ENCODE assay signal across 8 cellular contexts in genomic region chr12:2054091-2055018, GRCh38. TPM values are rescaled to one million over a fixed set of nuclear protein-coding genes. Genes with fewer than 3 reads are reported as not detected.
DNase-seq lines count a peak whose midpoint lies in the region; ATAC-seq and TF ChIP-seq lines count a peak whose summit lies in the region.

No MANE protein-coding gene starts in this region.

- peaks cover 80% of the 10 kb centered on the region for H3K27me3 Mint-ChIP-seq in central memory CD8-positive, alpha-beta T cell
- peaks cover 63 to 72% (median 65%) of the 10 kb centered on the region in 3 donors for H3K27me3 Mint-ChIP-seq in naive B cell

- POLR2A ChIA-PET in AG04449 (lab: Yijun Ruan, JAX) = no interaction called here

- CTCF ChIA-PET in AG04449 (lab: Yijun Ruan, JAX) = interaction anchor here (0.6 to 4.0 kb wide), 8 partner anchors 9 to 529 kb away, joined by 3 to 48 read pairs (median 4); no protein-coding TSS in a partner anchor

- no peak overlapping the region for H3K27ac Mint-ChIP-seq in central memory CD8-positive, alpha-beta T cell (ENCODE audit: low read depth)
- peak overlapping the region in 1 of 6 donors; percentile 2 for H3K27ac Mint-ChIP-seq in naive B cell

- H3K9ac ChIP-seq in HUES64 (ENCODE audit: low read depth, low read length) = no peak overlapping the region

- intact Hi-C loops in mucosa of descending colon (cut with DNase I, micrococcal nuclease) = no loop called here

- H3K4me1 ChIP-seq in HUES64 (ENCODE audit: insufficient read depth, low read length) (peaks cover 8% of the 10 kb centered on the region), mucosa of descending colon (ENCODE audit: low read depth) (peaks cover 9% of the 10 kb centered on the region)

- no peak for ATAC-seq in central memory CD8-positive, alpha-beta T cell (replicated peaks; ENCODE audit: extremely low read depth, poor library complexity, severe bottlenecking)
- ATAC-seq in naive B cell (ENCODE audit: low read depth in 2 of 2) (no peak), mucosa of descending colon (no peak), HG02763 (IDR thresholded peaks at IDR 0.05; ENCODE audit: unreplicated experiment) (no peak), GM18861 (IDR thresholded peaks at IDR 0.05; ENCODE audit: unreplicated experiment) (no peak)

- H3K4me3 ChIP-seq in AG04449 (ENCODE audit: low read depth, low read length) (peak overlapping the region; percentile 88), HUES64 (ENCODE audit: low read length) (peak overlapping the region; percentile 65), mucosa of descending colon (no peak overlapping the region)

- peaks cover 65% of the 10 kb centered on the region for H3K27me3 ChIP-seq in HUES64 (ENCODE audit: insufficient read depth, low read length)

- H3K36me3 Mint-ChIP-seq in central memory CD8-positive, alpha-beta T cell (ENCODE audit: insufficient read depth) = no peaks in the 10 kb centered on the region
- peaks cover 5 to 23% of the 10 kb centered on the region in 2 donors for H3K36me3 Mint-ChIP-seq in naive B cell

- TF ChIP-seq CTCF in AG04449 (IDR thresholded peaks at IDR 0.05; ENCODE audit: insufficient read depth, low read length, missing control alignments) = no peak
- no peak for TF ChIP-seq CTCF in mucosa of descending colon (IDR thresholded peaks at IDR 0.05)

- no peak overlapping the region for H3K27ac ChIP-seq in HUES64 (ENCODE audit: low read depth, low read length)

- peaks cover 14% of the 10 kb centered on the region for H3K4me1 Mint-ChIP-seq in central memory CD8-positive, alpha-beta T cell
- peaks cover 20 to 40% (median 28%) of the 10 kb centered on the region in 3 donors for H3K4me1 Mint-ChIP-seq in naive B cell

- no peak for DNase-seq in AG04449 (ENCODE audit: low read depth, low spot score)
- no peak for DNase-seq in central memory CD8-positive, alpha-beta T cell (ENCODE audit: low spot score in 2 of 2)
- DNase-seq in naive B cell = no peak
- DNase-seq in mucosa of descending colon = no peak
- no peak for DNase-seq in activated CD4-positive, alpha-beta T cell treated with anti-CD3 and anti-CD28 coated beads for 1 hour

- 12% methylated on average over 39 of the region's 40 CpGs for WGBS in HUES64

- H3K9me3 Mint-ChIP-seq in central memory CD8-positive, alpha-beta T cell = no peaks in the 10 kb centered on the region
- no peaks in the 10 kb centered on the region for H3K9me3 Mint-ChIP-seq in naive B cell

- no peaks in the 10 kb centered on the region for H3K9me3 ChIP-seq in HUES64 (ENCODE audit: insufficient read depth, low read depth, low read length)
- no peaks in the 10 kb centered on the region for H3K9me3 ChIP-seq in mucosa of descending colon

- H3K4me3 Mint-ChIP-seq in central memory CD8-positive, alpha-beta T cell = peak overlapping the region; percentile 65
- H3K4me3 Mint-ChIP-seq in naive B cell = peak overlapping the region; percentile 46 to 85 (median 73)

- H3K36me3 ChIP-seq in HUES64 (ENCODE audit: insufficient read depth, low read length) (no peaks in the 10 kb centered on the region), mucosa of descending colon (ENCODE audit: low read depth) (no peaks in the 10 kb centered on the region)

RNA-seq across cellular contexts. Expression of gene CACNA1C, which starts 1.6 kb away (rescaled TPM):
- 0.45 TPM for polyA plus RNA-seq in HUES64 (2013, experiment 1 of 2)
- 0.32 TPM for polyA plus RNA-seq in HUES64 (2013, experiment 2 of 2)
- under 1 TPM in 5 of 6 donors, not detected in 1; 0.03 to 0.09 (median 0.06) TPM for polyA plus RNA-seq in naive B cell (ENCODE audit: low read depth in 6 of 6)
- 10 to 100 TPM in 1 of 3 donors, 1 to 10 TPM in 2; 5.5 to 89.4 (median 9.2) TPM for total RNA-seq in mucosa of descending colon

RNA-seq across cellular contexts. Expression of gene DCP1B, which starts 50.1 kb away (rescaled TPM):
- 17.8 TPM for polyA plus RNA-seq in HUES64 (2013, experiment 1 of 2)
- 23.7 TPM for polyA plus RNA-seq in HUES64 (2013, experiment 2 of 2)
- 10 to 100 TPM in 5 of 6 donors, 1 to 10 TPM in 1; 8.5 to 18.6 (median 15.8) TPM for polyA plus RNA-seq in naive B cell (ENCODE audit: low read depth in 6 of 6)
- 10 to 100 TPM; 10.1 to 27.3 (median 12.6) TPM for total RNA-seq in mucosa of descending colon
